Comparison of ENCODE assay signal across 27 cellular contexts in genomic region chr9:85909390-85909789, GRCh38. TPM values are rescaled to one million over a fixed set of nuclear protein-coding genes. Genes with fewer than 3 reads are reported as not detected.
DNase-seq lines count a peak whose midpoint lies in the region; ATAC-seq, FAIRE-seq and TF ChIP-seq lines count a peak whose summit lies in the region.
"Had no signal": no experiment of that assay in that cellular context is flagged by ENCODE, and none has a peak within 500 bp of the region (broad histone marks: within the 10 kb centered on the region; RNA-seq: fewer than 3 reads in every experiment).

No MANE protein-coding gene starts in this region.

- H3K4me3 ChIP-seq in H1 (ENCODE audit: extremely low read depth in 1 of 4, insufficient read depth in 2 of 4, low read depth in 3 of 4, low read length in 4 of 4) (no peak overlapping the region), retinal pigment epithelial cell (ENCODE audit: low read length) (no peak overlapping the region)
- H3K4me3 ChIP-seq: BLaER1 treated with 17β-estradiol and CSF1 and Interleukin-3, amounts not matched to agents 10 nM and 100 nM; GM12878; GM23338; Peyer's patch had no signal

- no peak for FAIRE-seq in H1 (lab: Jason Lieb, UNC)
- no peak for FAIRE-seq in H54 (lab: Jason Lieb, UNC)
- FAIRE-seq: GM12878 had no signal

- no peak overlapping the region for H3K14ac ChIP-seq in H1 (ENCODE audit: insufficient read length)

- no peak overlapping the region for H4K91ac ChIP-seq in H1 (replicated peaks; ENCODE audit: insufficient read length, low read length)

- TF ChIP-seq CTCF in H1 (IDR thresholded peaks at IDR 0.05; ENCODE audit: control extremely low read depth in 1 of 3, insufficient read depth in 1 of 3, low read depth in 1 of 3, low read length in 3 of 3): no peak
- TF ChIP-seq CTCF in retinal pigment epithelial cell (conservative IDR thresholded peaks at IDR 0.05; ENCODE audit: low read depth, low read length): no peak

- no peak overlapping the region for H4K8ac ChIP-seq in H1 (ENCODE audit: extremely low read depth, insufficient read depth, low read length)

- no peak for ATAC-seq in GM18870 (IDR thresholded peaks at IDR 0.05; ENCODE audit: unreplicated experiment)
- ATAC-seq: GM12878, GM23338, HCT116, SK-N-SH treated with all-trans-retinoic acid at 6 μM for 48 hours, T-helper 17 cell had no signal

- DNase-seq in NCI-H2107 treated with DMSO at 0.1 percent for 48 hours (lab: John Stamatoyannopoulos, UW; ENCODE audit: unreplicated experiment) (peak; percentile 61), NCI-H2107 (lab: John Stamatoyannopoulos, UW) (no peak), NCI-H69 (lab: John Stamatoyannopoulos, UW) (peak; percentile 19), H1 (ENCODE audit: low read depth in 1 of 2, low spot score in 2 of 2) (no peak), retinal pigment epithelial cell (ENCODE audit: low read depth) (peak; percentile 15), NCI-H526 (lab: John Stamatoyannopoulos, UW) (no peak), H54 (ENCODE audit: insufficient read length, low spot score) (no peak)
- DNase-seq: 8988T; CD4-positive, alpha-beta T cell; COR-L47; DMS79; EL; GDM1; NCI-H1092; NCI-H1417 treated with DMSO at 0.1 percent for 48 hours; NCI-H187 treated with DMSO at 0.1 percent for 48 hours; NCI-H2227 treated with DMSO at 0.1 percent for 48 hours; OCI-M1; Peyer's patch; SIG-M5; T-helper 17 cell had no signal

- no peak for TF ChIP-seq RAD21 in H1 (IDR thresholded peaks at IDR 0.05 in 1 of 2, conservative IDR thresholded peaks at IDR 0.05 in 1 of 2; ENCODE audit: low read depth in 2 of 2, low read length in 2 of 2)

- H2BK20ac ChIP-seq in H1 (ENCODE audit: low read length): no peak overlapping the region

- CTCF ChIA-PET in H1 (lab: Charles Lee; ENCODE audit: partially characterized antibody): interaction anchor here (1.0 to 3.4 kb wide), 3 partner anchors 8 to 23 kb away, joined by 3 to 19 read pairs (median 3); no protein-coding TSS in a partner anchor

- H3K23me2 ChIP-seq in H1 (ENCODE audit: low read depth, low read length): no peaks in the 10 kb centered on the region

- no peak for TF ChIP-seq EP300 in H1 (IDR thresholded peaks at IDR 0.05; ENCODE audit: borderline replicate concordance in 1 of 2, low read depth in 2 of 2, low read length in 2 of 2)

- no peak overlapping the region for H3K27ac ChIP-seq in H1 (ENCODE audit: low read depth, low read length)
- H3K27ac ChIP-seq: BLaER1 treated with 17β-estradiol and CSF1 and Interleukin-3, amounts not matched to agents 10 nM and 100 nM; Peyer's patch had no signal

- no peaks in the 10 kb centered on the region for H3K4me1 ChIP-seq in H1 (replicated peaks in 1 of 4; ENCODE audit: control insufficient read depth in 3 of 4, insufficient read depth in 4 of 4, low read length in 3 of 4)
- H3K4me1 ChIP-seq: Peyer's patch had no signal

- H3K9me3 ChIP-seq in H1 (ENCODE audit: insufficient read depth in 2 of 2, low read depth in 1 of 2, low read length in 1 of 2): no peaks in the 10 kb centered on the region
- H3K9me3 ChIP-seq: BLaER1 treated with 17β-estradiol and CSF1 and Interleukin-3, amounts not matched to agents 10 nM and 100 nM; Peyer's patch had no signal

- no peak overlapping the region for H2BK120ac ChIP-seq in H1 (replicated peaks; ENCODE audit: low read depth, low read length)

- H2AFZ ChIP-seq in H1 (ENCODE audit: low read length): 0 out of 2 replicates have a peak overlapping the region, but pooled peaks have one; percentile 15
- H2AFZ ChIP-seq: GM23338 had no signal

- H4K20me1 ChIP-seq in H1 (replicated peaks in 1 of 2; ENCODE audit: control insufficient read depth in 1 of 2, insufficient read depth in 2 of 2, low read length in 2 of 2): no peaks in the 10 kb centered on the region
- H4K20me1 ChIP-seq: BLaER1 treated with 17β-estradiol and CSF1 and Interleukin-3, amounts not matched to agents 10 nM and 100 nM had no signal

- H3K23ac ChIP-seq in H1 (ENCODE audit: insufficient read length): no peak overlapping the region

- no peak overlapping the region for H3K4me2 ChIP-seq in H1 (ENCODE audit: insufficient read depth in 1 of 2, low read depth in 2 of 2, low read length in 2 of 2)
- H3K4me2 ChIP-seq: GM23338 had no signal

- no peak overlapping the region for H2BK15ac ChIP-seq in H1 (ENCODE audit: low read length)

- no peaks in the 10 kb centered on the region for H3K79me1 ChIP-seq in H1 (ENCODE audit: low read depth, low read length)

- H3K36me3 ChIP-seq in H1 (ENCODE audit: control insufficient read depth in 2 of 4, insufficient read depth in 4 of 4, low read length in 3 of 4): no peaks in the 10 kb centered on the region
- H3K36me3 ChIP-seq: BLaER1 treated with 17β-estradiol and CSF1 and Interleukin-3, amounts not matched to agents 10 nM and 100 nM; Peyer's patch had no signal

- no peak overlapping the region for H3K18ac ChIP-seq in H1 (ENCODE audit: extremely low read depth, low read length)

- 93% methylated on average over 1 of the region's 1 CpG; no CpG with 5 or more reads in 1 of the 2 experiments for WGBS in H1 (ENCODE audit: extremely low coverage in 1 of 2, insufficient coverage in 1 of 2, insufficient read length in 1 of 2, insufficient replicate concordance in 2 of 2, low coverage in 1 of 2, low lambda C conversion rate in 2 of 2, missing lambda C conversion rate in 1 of 2), 2 experiments

- no peak overlapping the region for H2BK5ac ChIP-seq in H1 (ENCODE audit: low read depth, low read length)

- H2BK12ac ChIP-seq in H1 (ENCODE audit: low read depth, low read length): no peak overlapping the region

- no peaks in the 10 kb centered on the region for H3K27me3 ChIP-seq in H1 (replicated peaks in 1 of 4; ENCODE audit: control insufficient read depth in 3 of 4, extremely low read depth in 1 of 4, insufficient read depth in 3 of 4, low read length in 3 of 4)
- H3K27me3 ChIP-seq: BLaER1 treated with 17β-estradiol and CSF1 and Interleukin-3, amounts not matched to agents 10 nM and 100 nM; Peyer's patch had no signal

- POLR2A ChIA-PET in H1 (lab: Charles Lee; ENCODE audit: partially characterized antibody): no interaction called here

- TF ChIP-seq POLR2A in H1 (IDR thresholded peaks at IDR 0.05; ENCODE audit: control extremely low read depth in 1 of 2, low read depth in 2 of 2, low read length in 2 of 2) (no peak), H54 (IDR thresholded peaks at IDR 0.05; ENCODE audit: low read depth, low read length) (no peak)

- no peak overlapping the region for H4K5ac ChIP-seq in H1 (ENCODE audit: insufficient read length, low read depth, low read length)

- no peak overlapping the region for H3K56ac ChIP-seq in H1 (replicated peaks; ENCODE audit: insufficient read length, low read depth, low read length)

- no peak overlapping the region for H2AK5ac ChIP-seq in H1 (ENCODE audit: low read depth, low read length)

- H3K79me2 ChIP-seq in H1 (ENCODE audit: control insufficient read depth in 1 of 2, insufficient read depth in 2 of 2, low read length in 2 of 2): no peaks in the 10 kb centered on the region

- no peak overlapping the region for H3K9ac ChIP-seq in H1 (replicated peaks in 1 of 4; ENCODE audit: extremely low read depth in 1 of 4, low read depth in 3 of 4, low read length in 3 of 4)
- H3K9ac ChIP-seq: BLaER1 treated with 17β-estradiol and CSF1 and Interleukin-3, amounts not matched to agents 10 nM and 100 nM had no signal

- H3K4ac ChIP-seq in H1 (replicated peaks; ENCODE audit: insufficient read length, low read depth, low read length): no peak overlapping the region

TF ChIP-seq in H1, 55 proteins besides CTCF, POLR2A, EP300 and RAD21:
- TF ChIP-seq TAF7 (optimal IDR thresholded peaks at IDR 0.05; ENCODE audit: borderline replicate concordance, low read depth, low read length): no peak
- TF ChIP-seq YY1 (IDR thresholded peaks at IDR 0.05; ENCODE audit: low read depth, low read length): no peak
- no peak for TF ChIP-seq JUN (IDR thresholded peaks at IDR 0.05; ENCODE audit: low read depth, low read length)
- no peak for TF ChIP-seq SRF (IDR thresholded peaks at IDR 0.05; ENCODE audit: low read depth, low read length)
- TF ChIP-seq SIRT6 (IDR thresholded peaks at IDR 0.05; ENCODE audit: low read length): no peak
- TF ChIP-seq BACH1 (IDR thresholded peaks at IDR 0.05; ENCODE audit: low read length): no peak
- no peak for TF ChIP-seq RNF2 (IDR thresholded peaks at IDR 0.05; ENCODE audit: borderline replicate concordance, low read depth, low read length, missing control alignments, poor library complexity, severe bottlenecking)
- no peak for TF ChIP-seq KDM5A (IDR thresholded peaks at IDR 0.05; ENCODE audit: low read length)
- TF ChIP-seq USF2 (IDR thresholded peaks at IDR 0.05; ENCODE audit: low read length): no peak
- TF ChIP-seq POU5F1 (IDR thresholded peaks at IDR 0.05; ENCODE audit: low read depth, low read length): no peak
- TF ChIP-seq ATF3 (IDR thresholded peaks at IDR 0.05; ENCODE audit: insufficient read depth, low read depth, low read length): no peak
- no peak for TF ChIP-seq SIX5 (IDR thresholded peaks at IDR 0.05; ENCODE audit: low read depth, low read length)
- no peak for TF ChIP-seq TBP (IDR thresholded peaks at IDR 0.05; ENCODE audit: low read depth, low read length)
- TF ChIP-seq CEBPB (IDR thresholded peaks at IDR 0.05; ENCODE audit: low read depth, low read length): no peak
- no peak for TF ChIP-seq HDAC6 (IDR thresholded peaks at IDR 0.05; ENCODE audit: low read depth, low read length)
- no peak for TF ChIP-seq NRF1 (IDR thresholded peaks at IDR 0.05; ENCODE audit: low read depth, low read length)

RNA-seq across cellular contexts. Expression of gene NAA35, which starts 31.6 kb away (rescaled TPM):
- 30.9 and 35.2 TPM in 2 replicates for total RNA-seq in H1 (2021; fragmentation: NEBNext Ultra II Directional; extraction: Animal tissue kit (Norgen Biotek cat#: 25700))
- polyA plus RNA-seq in H1 (2011; rRNA removed): 8.8 and 12.9 TPM in 2 replicates
- 19.2 TPM for polyA plus RNA-seq in H1 (2011; cell fraction: cytosol; rRNA removed)
- polyA plus RNA-seq in H1 (2011; cell fraction: nucleus; rRNA removed): 14.7 TPM
- polyA plus RNA-seq in H1 (2012, experiment 1 of 2): 15.5 to 35.0 TPM (median 22.0 TPM) in 4 replicates
- polyA plus RNA-seq in H1 (2012, experiment 2 of 2): 2.7 TPM
- 27.1 TPM for polyA plus RNA-seq in H1 (2013, experiment 1 of 2)
- 27.9 TPM for polyA plus RNA-seq in H1 (2013, experiment 2 of 2)
- polyA minus RNA-seq in H1 (2011; rRNA and poly(A)+ RNA removed): 23.4 and 36.6 TPM in 2 replicates
- polyA minus RNA-seq in H1 (2011; cell fraction: cytosol; rRNA and poly(A)+ RNA removed): 11.8 TPM
- polyA minus RNA-seq in H1 (2011; cell fraction: nucleus; rRNA and poly(A)+ RNA removed): 27.9 TPM

Comparison
In these comparisons a context has a peak if more than half of its experiments do, and no peak if none do; other contexts are left out.
1. DNase-seq: peak in NCI-H2107 treated with DMSO at 0.1 percent for 48 hours (single experiment), NCI-H69 (single experiment) and retinal pigment epithelial cell (single experiment); none in NCI-H2107 (single experiment), H1 (0 of 2), NCI-H526 (0 of 2) and H54 (single experiment).